Comparison of ENCODE assay signal across 8 cellular contexts in the genomic region with DNA sequence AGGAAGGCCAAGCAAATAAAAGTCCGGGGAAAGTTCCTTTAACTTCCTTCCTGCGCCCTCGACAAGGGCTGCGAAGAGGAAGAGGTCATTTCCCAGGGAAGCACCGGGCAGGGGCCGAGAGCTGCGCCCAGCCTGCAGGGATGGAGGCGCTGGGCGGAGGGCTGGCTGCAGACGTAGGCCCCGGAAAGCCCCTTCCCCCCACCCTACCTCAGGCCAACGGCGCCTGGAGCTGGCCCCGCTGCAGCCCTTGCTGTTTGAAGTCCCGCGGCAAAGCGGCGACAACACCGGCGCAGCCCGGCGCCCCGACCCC.
DNase-seq lines count a peak whose midpoint lies in the region; ATAC-seq and TF ChIP-seq lines count a peak whose summit lies in the region.

No MANE protein-coding gene starts in this region.

- peak overlapping the region; percentile 83 for H3K27ac ChIP-seq in CD4-positive, CD25-positive, alpha-beta regulatory T cell (ENCODE audit: insufficient read depth, low read length, poor library complexity, severe bottlenecking)
- peak overlapping the region; percentile 99 for H3K27ac ChIP-seq in Panc1 (ENCODE audit: low read length)

- peak overlapping the region; percentile 97 to 100 (median 98) for H3K4me3 Mint-ChIP-seq in CD4-positive, CD25-positive, alpha-beta regulatory T cell
- H3K4me3 Mint-ChIP-seq in effector memory CD8-positive, alpha-beta T cell, result peak overlapping the region; percentile 80 to 96

- TF ChIP-seq CTCF in Panc1 (IDR thresholded peaks at IDR 0.05), result no peak
- TF ChIP-seq CTCF in mucosa of descending colon (IDR thresholded peaks at IDR 0.05), result no peak

- no TSS peak for BruUV-seq in Panc1 (replicated peaks; lab: Mats Ljungman, UMichigan)

- peak in 1 of 3 donors; percentile 61 for DNase-seq in CD4-positive, CD25-positive, alpha-beta regulatory T cell
- DNase-seq in Panc1 (ENCODE audit: low read depth, low spot score) (no peak), mucosa of descending colon (peak; percentile 56 to 72 (median 72)), kidney glomerular epithelial cell (lab: John Stamatoyannopoulos, UW) (no peak), HPDE6-E6E7 (ENCODE audit: extremely low spot score) (no peak), DMS79 (lab: John Stamatoyannopoulos, UW) (no peak)
- DNase-seq in effector memory CD8-positive, alpha-beta T cell, result no peak

- in situ Hi-C loops in Panc1 (cut with HindIII; ENCODE audit: low pct_unique_long_range_greater_than_20kb, low sequenced_read_pairs), result no loop called here

- POLR2A ChIA-PET in Panc1 (lab: Charles Lee), result interaction anchor here (0.6 kb wide), 1 partner anchor 43 kb away, joined by 5 read pairs; no protein-coding TSS in a partner anchor

- H3K27ac Mint-ChIP-seq in CD4-positive, CD25-positive, alpha-beta regulatory T cell, result peak overlapping the region; percentile 96 to 98 (median 97)
- H3K27ac Mint-ChIP-seq in effector memory CD8-positive, alpha-beta T cell, result peak overlapping the region; percentile 87 to 93

- no peaks in the 10 kb centered on the region for H3K27me3 ChIP-seq in CD4-positive, CD25-positive, alpha-beta regulatory T cell (ENCODE audit: control insufficient read depth, insufficient read depth, low read length)
- H3K27me3 ChIP-seq in Panc1 (ENCODE audit: control insufficient read depth, insufficient read depth, low read length), result no peaks in the 10 kb centered on the region

- no peaks in the 10 kb centered on the region for H3K9me3 ChIP-seq in CD4-positive, CD25-positive, alpha-beta regulatory T cell (ENCODE audit: control insufficient read depth in 2 of 2, low read length in 2 of 2)
- H3K9me3 ChIP-seq in Panc1 (ENCODE audit: control insufficient read depth, insufficient read depth, low read depth, low read length), result no peaks in the 10 kb centered on the region
- H3K9me3 ChIP-seq in mucosa of descending colon, result no peaks in the 10 kb centered on the region

- H3K4me1 ChIP-seq in CD4-positive, CD25-positive, alpha-beta regulatory T cell (ENCODE audit: control insufficient read depth, insufficient read depth, low read length, poor library complexity, severe bottlenecking), result peaks cover 58% of the 10 kb centered on the region
- H3K4me1 ChIP-seq in Panc1 (ENCODE audit: control insufficient read depth, insufficient read depth, low read length), result peaks cover 58% of the 10 kb centered on the region
- H3K4me1 ChIP-seq in mucosa of descending colon (ENCODE audit: low read depth), result peaks cover 49% of the 10 kb centered on the region

- intact Hi-C loops in Panc1 (cut with micrococcal nuclease; ENCODE audit: unreplicated experiment) (no loop called here), mucosa of descending colon (cut with DNase I, micrococcal nuclease) (no loop called here)

- no peaks in the 10 kb centered on the region for H3K36me3 ChIP-seq in CD4-positive, CD25-positive, alpha-beta regulatory T cell (ENCODE audit: control insufficient read depth, insufficient read depth, low read length)
- H3K36me3 ChIP-seq in Panc1 (ENCODE audit: control insufficient read depth, insufficient read depth, low read length) (no peaks in the 10 kb centered on the region), mucosa of descending colon (ENCODE audit: low read depth) (no peaks in the 10 kb centered on the region)

- CTCF ChIA-PET in Panc1 (lab: Charles Lee), result interaction anchor here (0.5 to 0.6 kb wide), 2 partner anchors 30 to 89 kb away, joined by 4 to 7 read pairs; no protein-coding TSS in a partner anchor

- H3K27me3 Mint-ChIP-seq in CD4-positive, CD25-positive, alpha-beta regulatory T cell, result no peaks in the 10 kb centered on the region
- H3K27me3 Mint-ChIP-seq in effector memory CD8-positive, alpha-beta T cell, result no peaks in the 10 kb centered on the region

- H3K4me3 ChIP-seq in CD4-positive, CD25-positive, alpha-beta regulatory T cell (ENCODE audit: low read depth, low read length), result peak overlapping the region; percentile 98
- H3K4me3 ChIP-seq in Panc1 (ENCODE audit: low read depth in 2 of 2, low read length in 2 of 2) (peak overlapping the region; percentile 55 to 83), mucosa of descending colon (peak overlapping the region; percentile 70)

- H3K4me1 Mint-ChIP-seq in CD4-positive, CD25-positive, alpha-beta regulatory T cell, result peaks cover 38 to 62% (median 53%) of the 10 kb centered on the region in 4 donors
- H3K4me1 Mint-ChIP-seq in effector memory CD8-positive, alpha-beta T cell (ENCODE audit: low read depth in 2 of 2), result peaks cover 53 to 57% of the 10 kb centered on the region in 2 donors

- no peaks in the 10 kb centered on the region for H3K9me3 Mint-ChIP-seq in CD4-positive, CD25-positive, alpha-beta regulatory T cell
- no peaks in the 10 kb centered on the region for H3K9me3 Mint-ChIP-seq in effector memory CD8-positive, alpha-beta T cell

- no peak for ATAC-seq in CD4-positive, CD25-positive, alpha-beta regulatory T cell (ENCODE audit: low read depth in 2 of 2)
- ATAC-seq in GM21515 (IDR thresholded peaks at IDR 0.05; ENCODE audit: unreplicated experiment) (peak; percentile 9), Panc1 (peak; percentile 54), mucosa of descending colon (peak; percentile 47)
- no peak for ATAC-seq in effector memory CD8-positive, alpha-beta T cell (replicated peaks)

- H3K36me3 Mint-ChIP-seq in CD4-positive, CD25-positive, alpha-beta regulatory T cell, result no peaks in the 10 kb centered on the region
- peaks cover 23% of the 10 kb centered on the region for H3K36me3 Mint-ChIP-seq in effector memory CD8-positive, alpha-beta T cell (ENCODE audit: insufficient read depth)

Comparison
In these comparisons a context has a peak if more than half of its experiments do, and no peak if none do; other contexts are left out.
1. ATAC-seq: peak in GM21515 (single experiment), Panc1 (single experiment) and mucosa of descending colon (single experiment); none in CD4-positive, CD25-positive, alpha-beta regulatory T cell (0 of 2) and effector memory CD8-positive, alpha-beta T cell (single experiment).
2. DNase-seq: peak in mucosa of descending colon (3 of 3); none in Panc1 (single experiment), effector memory CD8-positive, alpha-beta T cell (0 of 3), kidney glomerular epithelial cell (single experiment), HPDE6-E6E7 (single experiment) and DMS79 (single experiment).
3. Peak in every context shown above with its lines, with median percentiles within 50 percentile points of each other: H3K4me3 ChIP-seq.